In genomic region chr20:42914302-42914701, GRCh38 we compare ENCODE assay signal across 30 cellular contexts.
"Had no signal": no experiment of that assay in that cellular context is flagged by ENCODE, and none has a peak within 500 bp of the region (broad histone marks: within the 10 kb centered on the region; RNA-seq: fewer than 3 reads in every experiment).

No MANE protein-coding gene starts in this region.

- H3K27ac Mint-ChIP-seq: activated B cell treated with CpG ODN at 0.5 μM for 24 hours; activated CD8-positive, alpha-beta T cell treated with anti-CD3 and anti-CD28 coated beads for 36 hours; activated naive CD8-positive, alpha-beta T cell; effector memory CD8-positive, alpha-beta T cell; T-cell; T-helper 1 cell treated with Interleukin-12 subunit alpha and Interleukin-12 subunit beta and Interleukin-4 antibody, amounts not matched to agents 30 μg/mL and 1 μg/mL, for 36 hours had no signal

- H3K9me3 ChIP-seq: body of pancreas, esophagus squamous epithelium had no signal

- H3K4me3 ChIP-seq: body of pancreas, esophagus squamous epithelium, gastroesophageal sphincter had no signal

- H3K27me3 Mint-ChIP-seq: activated B cell treated with CpG ODN at 0.5 μM for 24 hours; activated CD8-positive, alpha-beta T cell treated with anti-CD3 and anti-CD28 coated beads for 36 hours; activated naive CD8-positive, alpha-beta T cell; effector memory CD8-positive, alpha-beta T cell; T-cell had no signal

- ATAC-seq: activated CD4-positive, CD25-positive, alpha-beta regulatory T cell treated with anti-CD3 and anti-CD28 coated beads, Interleukin-2, amount 50 U/mL, for 24 hours; activated CD8-positive, alpha-beta T cell treated with anti-CD3 and anti-CD28 coated beads for 36 hours; body of pancreas; effector memory CD8-positive, alpha-beta T cell; gastroesophageal sphincter; T-cell had no signal

- H3K4me1 Mint-ChIP-seq: activated B cell treated with CpG ODN at 0.5 μM for 24 hours, T-cell had no signal

- H3K27me3 ChIP-seq: body of pancreas, esophagus squamous epithelium, gastroesophageal sphincter had no signal

- H3K4me1 ChIP-seq: body of pancreas, esophagus squamous epithelium, gastroesophageal sphincter had no signal

- H3K36me3 ChIP-seq: esophagus squamous epithelium, gastroesophageal sphincter, WERI-Rb-1 had no signal

- H3K27ac ChIP-seq: body of pancreas, epithelial cell of prostate, esophagus squamous epithelium, gastroesophageal sphincter, WERI-Rb-1 had no signal

- H3K36me3 Mint-ChIP-seq: activated naive CD8-positive, alpha-beta T cell; T-cell had no signal

- DNase-seq: activated B cell treated with CpG ODN at 0.5 μM for 24 hours; activated CD4-positive, alpha-beta T cell treated with anti-CD3 and anti-CD28 coated beads for 48 hours; activated CD4-positive, alpha-beta T cell treated with anti-CD3 and anti-CD28 coated beads, Interleukin-2, amount 50 U/mL, for 1 hour; activated CD4-positive, alpha-beta T cell treated with anti-CD3 and anti-CD28 coated beads, Interleukin-2, amount 50 U/mL, for 48 hours; activated CD8-positive, alpha-beta memory T cell treated with anti-CD3 and anti-CD28 coated beads for 24 hours; activated CD8-positive, alpha-beta T cell treated with anti-CD3 and anti-CD28 coated beads for 36 hours; activated effector memory CD4-positive, alpha-beta T cell treated with Interleukin-2 at 50 U/mL for 16 hours; activated gamma-delta T cell treated with Interleukin-2 at 50 U/mL for 16 hours; activated naive CD4-positive, alpha-beta T cell treated with anti-CD3 and anti-CD28 coated beads, Interleukin-2, amount 50 U/mL, for 16 hours; activated naive CD4-positive, alpha-beta T cell treated with Interleukin-2 at 50 U/mL for 16 hours; activated T-cell treated with anti-CD3 and anti-CD28 coated beads, Interleukin-2, amount 50 U/mL, for 48 hours; amygdala; aorta; body of pancreas; caudate nucleus; cortex of kidney; dermis blood vessel endothelial cell; effector CD4-positive, alpha-beta T cell; effector memory CD8-positive, alpha-beta T cell; esophagus squamous epithelium; foreskin melanocyte; head of caudate nucleus; T-cell; T-helper 9 cell; WERI-Rb-1 had no signal

- H3K4me3 Mint-ChIP-seq: activated B cell treated with CpG ODN at 0.5 μM for 24 hours; activated CD8-positive, alpha-beta T cell treated with anti-CD3 and anti-CD28 coated beads for 36 hours; activated naive CD8-positive, alpha-beta T cell; effector memory CD8-positive, alpha-beta T cell; T-cell; T-helper 1 cell treated with Interleukin-12 subunit alpha and Interleukin-12 subunit beta and Interleukin-4 antibody, amounts not matched to agents 30 μg/mL and 1 μg/mL, for 36 hours had no signal
